ENCODE assay signal across 25 cellular contexts in the genomic region with DNA sequence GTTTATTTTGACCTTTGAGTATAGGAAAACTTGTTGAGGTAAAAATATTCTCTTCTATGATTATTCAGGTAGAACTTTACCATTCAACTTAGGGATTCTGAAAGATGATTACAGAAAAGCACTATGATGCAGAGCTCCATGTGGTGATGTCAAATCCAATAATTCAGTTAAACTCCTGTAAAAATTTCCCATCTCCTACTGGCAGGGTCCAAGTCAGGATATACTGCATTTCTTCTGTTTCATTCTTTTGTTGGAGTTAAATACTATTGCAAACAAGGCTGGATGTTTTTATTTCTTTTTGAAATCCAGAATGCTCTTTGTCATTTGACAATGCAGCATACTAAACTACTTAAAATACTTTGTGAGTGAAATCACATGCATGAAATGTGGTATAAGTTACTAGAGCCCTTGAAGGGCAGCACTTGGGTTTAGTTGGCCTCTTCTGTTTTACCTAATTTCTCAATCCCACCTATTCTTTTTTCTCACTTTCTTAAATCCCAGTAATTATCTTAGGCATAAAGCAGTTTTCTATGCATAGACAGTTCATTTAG.
DNase-seq lines count a peak whose midpoint lies in the region; ATAC-seq and TF ChIP-seq lines count a peak whose summit lies in the region.
"Had no signal": no experiment of that assay in that cellular context is flagged by ENCODE, and none has a peak within 500 bp of the region (broad histone marks: within the 10 kb centered on the region; RNA-seq: fewer than 3 reads in every experiment).

No MANE protein-coding gene starts in this region.

- H3K4me3 ChIP-seq in right atrium auricular region: no peak overlapping the region
- H3K4me3 ChIP-seq in astrocyte of the spinal cord (ENCODE audit: low read depth, low read length): no peak overlapping the region
- no peak overlapping the region for H3K4me3 ChIP-seq in MM.1S (ENCODE audit: low read length)
- H3K4me3 ChIP-seq: SJCRH30, thyroid gland had no signal

- TF ChIP-seq CTCF in right atrium auricular region (IDR thresholded peaks at IDR 0.05) (no peak), astrocyte of the spinal cord (IDR thresholded peaks at IDR 0.05; ENCODE audit: low read depth, low read length) (no peak), MM.1S (IDR thresholded peaks at IDR 0.05; ENCODE audit: low read length) (no peak)

- no peak overlapping the region for H3K4me2 ChIP-seq in MM.1S (ENCODE audit: low read depth, low read length)

- intact Hi-C loops in Right ventricle myocardium inferior (cut with DNase I): no loop called here
- intact Hi-C loops in left ventricle myocardium superior (cut with micrococcal nuclease): no loop called here

- no peaks in the 10 kb centered on the region for H4K20me1 ChIP-seq in MM.1S (ENCODE audit: insufficient read depth, low read length)

- H3K4me1 ChIP-seq in right atrium auricular region (peaks cover 0 to 25% of the 10 kb centered on the region in 2 donors), MM.1S (ENCODE audit: low read length) (peaks cover 4% of the 10 kb centered on the region; the same call in 1 of the 2 replicates)
- H3K4me1 ChIP-seq: BE2C, SJCRH30, thyroid gland had no signal

- no peak overlapping the region for H3K9ac ChIP-seq in MM.1S (ENCODE audit: low read length)

- H3K27ac ChIP-seq in right atrium auricular region (peak overlapping the region in 1 of 2 donors; percentile 19), MM.1S (ENCODE audit: low read length) (no peak overlapping the region)
- H3K27ac ChIP-seq: 22Rv1, brain microvascular endothelial cell, neutrophil, SJCRH30, thyroid gland, VCaP had no signal

- DNase-seq in Right ventricle myocardium inferior (ENCODE audit: missing footprints) (no peak), right atrium auricular region (ENCODE audit: low spot score) (no peak), astrocyte of the spinal cord (ENCODE audit: low read depth, low spot score) (peak; percentile 51), left ventricle myocardium superior (no peak), ureter (ENCODE audit: low spot score) (no peak), MM.1S (no peak), SHP77 treated with DMSO at 0.1 percent for 48 hours (lab: John Stamatoyannopoulos, UW) (no peak)
- no peak for DNase-seq in stimulated activated naive CD8-positive, alpha-beta T cell treated with anti-CD3 and anti-CD28 coated beads, Interleukin-15, Interleukin-2, amounts not matched to agents 100 U/mL and 50 U/mL, for 24 hours
- DNase-seq: activated CD4-positive, alpha-beta T cell treated with anti-CD3 and anti-CD28 coated beads, Interleukin-2, amount 10 ng/mL, durations not matched to agents 7 days and 5 days; BE2C; brain microvascular endothelial cell; COR-L47; DMS79 treated with DMSO at 0.1 percent for 48 hours; NCI-H1092; NCI-H2029; NCI-H226; SJCRH30; small intestine; stimulated activated CD4-positive, alpha-beta T cell treated with anti-CD3 and anti-CD28 coated beads, Interleukin-2, amount 100 ng/mL, for 48 hours; stimulated activated naive B cell treated with anti-CD40 and anti-IgM and Interleukin-4, amounts not matched to agents 10 μg/mL and 1 μg/mL and 100 μg/mL, for 72 hours; T-helper 2 cell; thyroid gland had no signal

- H3K36me3 ChIP-seq in right atrium auricular region: no peaks in the 10 kb centered on the region
- H3K36me3 ChIP-seq in MM.1S (replicated peaks; ENCODE audit: insufficient read depth, low read length): no peaks in the 10 kb centered on the region
- H3K36me3 ChIP-seq: BE2C, brain microvascular endothelial cell, neutrophil, SJCRH30, thyroid gland had no signal

- no peak overlapping the region for H2AFZ ChIP-seq in MM.1S (ENCODE audit: low read length)

- H3K9me2 ChIP-seq in MM.1S (replicated peaks; ENCODE audit: insufficient read depth, low read length): no peaks in the 10 kb centered on the region

- in situ Hi-C loops in astrocyte of the spinal cord (cut with HindIII; ENCODE audit: low sequenced_read_pairs): no loop called here

- H3K9me3 ChIP-seq in right atrium auricular region: no peaks in the 10 kb centered on the region
- H3K9me3 ChIP-seq in MM.1S (replicated peaks; ENCODE audit: insufficient read depth, low read length): no peaks in the 10 kb centered on the region
- H3K9me3 ChIP-seq: BE2C, neutrophil, SJCRH30, thyroid gland had no signal

- ATAC-seq in Right ventricle myocardium inferior (peak; percentile 26), left ventricle myocardium superior (peak; percentile 69)
- no peak for ATAC-seq in stimulated activated naive CD8-positive, alpha-beta T cell treated with anti-CD3 and anti-CD28 coated beads, Interleukin-15, Interleukin-2, amounts not matched to agents 100 U/mL and 50 U/mL, for 24 hours
- ATAC-seq: stimulated activated naive B cell treated with anti-CD40 and anti-IgM and Interleukin-4, amounts not matched to agents 10 μg/mL and 1 μg/mL and 100 μg/mL, for 72 hours had no signal

- H3K27me3 ChIP-seq in right atrium auricular region (no peaks in the 10 kb centered on the region), MM.1S (replicated peaks; ENCODE audit: insufficient read depth, low read length) (no peaks in the 10 kb centered on the region)
- H3K27me3 ChIP-seq: BE2C, brain microvascular endothelial cell, neutrophil, SJCRH30, thyroid gland had no signal

- no peaks in the 10 kb centered on the region for H3F3A ChIP-seq in MM.1S (ENCODE audit: insufficient read depth, low read length)

- H3K79me2 ChIP-seq in MM.1S (ENCODE audit: low read length): peaks cover 52% of the 10 kb centered on the region
